ENCODE assay signal across 27 cellular contexts in the genomic region with DNA sequence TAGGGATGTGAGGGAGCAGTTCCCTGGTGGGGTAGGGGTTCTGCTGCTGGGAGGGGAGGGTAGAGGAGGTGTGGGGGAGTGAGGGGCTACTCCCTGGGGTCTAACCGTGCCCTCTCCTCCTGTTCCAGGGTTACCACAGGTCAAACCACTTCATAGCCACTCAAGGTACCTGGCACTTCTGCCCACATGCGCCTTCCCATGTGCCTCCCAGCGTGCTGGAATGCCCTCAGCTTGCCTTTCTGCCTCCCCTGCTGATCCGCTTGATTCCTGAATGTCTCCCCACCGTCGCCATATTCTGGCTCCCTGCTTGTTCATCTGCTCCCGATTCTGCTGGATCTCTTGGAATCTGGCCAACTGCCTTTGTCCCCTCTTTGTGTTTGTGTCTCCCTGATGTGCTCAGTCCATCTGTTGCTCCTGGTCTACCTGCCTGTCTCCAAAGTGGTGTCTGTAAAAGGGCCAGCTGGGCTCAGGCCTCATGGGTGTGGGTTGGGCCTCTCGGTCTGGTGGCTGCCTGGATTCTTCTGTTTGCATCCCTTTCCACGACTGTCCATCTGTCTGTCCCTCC.
A peak's percentile ranks its signal among the peaks of the same experiment; 100 is the strongest.
DNase-seq lines count a peak whose midpoint lies in the region; ATAC-seq and TF ChIP-seq lines count a peak whose summit lies in the region.
"Had no signal": no experiment of that assay in that cellular context is flagged by ENCODE, and none has a peak within 500 bp of the region (broad histone marks: within the 10 kb centered on the region; RNA-seq: fewer than 3 reads in every experiment).

No MANE protein-coding gene starts in this region.

- TF ChIP-seq CTCF in glutamatergic neuron (IDR thresholded peaks at IDR 0.05; ENCODE audit: partially characterized antibody, unreplicated experiment) = no peak

- H3K9me3 Mint-ChIP-seq in glutamatergic neuron (ENCODE audit: unreplicated experiment) = peaks cover 10% of the 10 kb centered on the region
- H3K9me3 Mint-ChIP-seq: activated B cell treated with CpG ODN at 0.5 μM for 24 hours; activated CD4-positive, alpha-beta T cell treated with anti-CD3 and anti-CD28 coated beads, Interleukin-2, amount 10 ng/mL, durations not matched to agents 7 days and 5 days; activated naive CD8-positive, alpha-beta T cell treated with anti-CD3 and anti-CD28 coated beads for 36 hours; activated T-cell treated with anti-CD3 and anti-CD28 coated beads, Interleukin-2, amount 50 U/mL, for 24 hours; IgD-negative memory B cell; nephron; stimulated activated naive B cell treated with anti-CD40 and anti-IgM and Interleukin-4, amounts not matched to agents 10 μg/mL and 1 μg/mL and 100 μg/mL, for 72 hours had no signal

- H3K4me3 ChIP-seq in H7 (ENCODE audit: insufficient read depth, low read depth, low read length) = no peak overlapping the region
- H3K4me3 ChIP-seq: BLaER1, ovary had no signal

- peak overlapping the region; percentile 86 for H3K27ac Mint-ChIP-seq in glutamatergic neuron (ENCODE audit: unreplicated experiment)
- H3K27ac Mint-ChIP-seq: activated B cell treated with CpG ODN at 0.5 μM for 24 hours; activated CD4-positive, alpha-beta T cell treated with anti-CD3 and anti-CD28 coated beads, Interleukin-2, amount 10 ng/mL, durations not matched to agents 7 days and 5 days; activated naive CD8-positive, alpha-beta T cell treated with anti-CD3 and anti-CD28 coated beads for 36 hours; activated T-cell treated with anti-CD3 and anti-CD28 coated beads, Interleukin-2, amount 50 U/mL, for 24 hours; IgD-negative memory B cell; nephron; stimulated activated naive B cell treated with anti-CD40 and anti-IgM and Interleukin-4, amounts not matched to agents 10 μg/mL and 1 μg/mL and 100 μg/mL, for 72 hours had no signal

- peak; percentile 70 for DNase-seq in DMS 273 (lab: John Stamatoyannopoulos, UW; ENCODE audit: unreplicated experiment)
- DNase-seq in H7 = peak; percentile 26
- peak; percentile 8 for DNase-seq in NCI-H748 treated with DMSO at 0.1 percent for 48 hours (lab: John Stamatoyannopoulos, UW)
- peak; percentile 43 for DNase-seq in glutamatergic neuron
- no peak for DNase-seq in activated CD4-positive, alpha-beta T cell treated with anti-CD3 and anti-CD28 coated beads, Interleukin-2, amount 50 U/mL, for 4 hours
- DNase-seq in A172 (ENCODE audit: low spot score) = no peak
- DNase-seq: activated B cell treated with CpG ODN at 0.5 μM for 24 hours; activated CD4-positive, alpha-beta T cell treated with anti-CD3 and anti-CD28 coated beads, Interleukin-2, amount 10 ng/mL, durations not matched to agents 7 days and 5 days; activated effector memory CD4-positive, alpha-beta T cell treated with anti-CD3 and anti-CD28 coated beads, Interleukin-2, amount 50 U/mL, for 16 hours; activated naive CD8-positive, alpha-beta T cell treated with anti-CD3 and anti-CD28 coated beads for 36 hours; activated T-cell treated with anti-CD3 and anti-CD28 coated beads, Interleukin-2, amount 50 U/mL, for 24 hours; cortex of kidney; DND-41; effector memory CD4-positive, alpha-beta T cell; hypothalamus; left cardiac atrium; NCI-H2081; NCI-H510A treated with DMSO at 0.1 percent for 48 hours; ovary; retina; stimulated activated naive B cell treated with anti-CD40 and anti-IgM and Interleukin-4, amounts not matched to agents 10 μg/mL and 1 μg/mL and 100 μg/mL, for 72 hours; trophoblast cell had no signal

- no peak for ATAC-seq in GM19328 (IDR thresholded peaks at IDR 0.05; ENCODE audit: unreplicated experiment)
- ATAC-seq: HCT116, left cardiac atrium had no signal

- peaks cover 2% of the 10 kb centered on the region for H3K36me3 ChIP-seq in H7 (replicated peaks; ENCODE audit: control insufficient read depth, insufficient read depth, low read length)
- H3K36me3 ChIP-seq: BLaER1, ovary had no signal

- peaks cover 17% of the 10 kb centered on the region for H3K4me1 Mint-ChIP-seq in glutamatergic neuron (ENCODE audit: low read depth, unreplicated experiment)
- H3K4me1 Mint-ChIP-seq: activated B cell treated with CpG ODN at 0.5 μM for 24 hours; activated CD4-positive, alpha-beta T cell treated with anti-CD3 and anti-CD28 coated beads, Interleukin-2, amount 10 ng/mL, durations not matched to agents 7 days and 5 days; activated naive CD8-positive, alpha-beta T cell treated with anti-CD3 and anti-CD28 coated beads for 36 hours; IgD-negative memory B cell; stimulated activated naive B cell treated with anti-CD40 and anti-IgM and Interleukin-4, amounts not matched to agents 10 μg/mL and 1 μg/mL and 100 μg/mL, for 72 hours had no signal

- no peaks in the 10 kb centered on the region for H3K27me3 ChIP-seq in H7 (ENCODE audit: control insufficient read depth, insufficient read depth, low read length)
- H3K27me3 ChIP-seq: BLaER1, ovary had no signal

- H3K4me3 Mint-ChIP-seq in glutamatergic neuron (ENCODE audit: unreplicated experiment) = peak overlapping the region; percentile 44
- H3K4me3 Mint-ChIP-seq: activated B cell treated with CpG ODN at 0.5 μM for 24 hours; activated CD4-positive, alpha-beta T cell treated with anti-CD3 and anti-CD28 coated beads, Interleukin-2, amount 10 ng/mL, durations not matched to agents 7 days and 5 days; activated naive CD8-positive, alpha-beta T cell treated with anti-CD3 and anti-CD28 coated beads for 36 hours; activated T-cell treated with anti-CD3 and anti-CD28 coated beads, Interleukin-2, amount 50 U/mL, for 24 hours; IgD-negative memory B cell; nephron; stimulated activated naive B cell treated with anti-CD40 and anti-IgM and Interleukin-4, amounts not matched to agents 10 μg/mL and 1 μg/mL and 100 μg/mL, for 72 hours had no signal

- peaks cover 17% of the 10 kb centered on the region for H3K27me3 Mint-ChIP-seq in glutamatergic neuron (ENCODE audit: unreplicated experiment)
- H3K27me3 Mint-ChIP-seq: activated B cell treated with CpG ODN at 0.5 μM for 24 hours; activated CD4-positive, alpha-beta T cell treated with anti-CD3 and anti-CD28 coated beads, Interleukin-2, amount 10 ng/mL, durations not matched to agents 7 days and 5 days; activated naive CD8-positive, alpha-beta T cell treated with anti-CD3 and anti-CD28 coated beads for 36 hours; activated T-cell treated with anti-CD3 and anti-CD28 coated beads, Interleukin-2, amount 50 U/mL, for 24 hours had no signal

- peaks cover 9% of the 10 kb centered on the region for H3K36me3 Mint-ChIP-seq in glutamatergic neuron (ENCODE audit: unreplicated experiment)
- H3K36me3 Mint-ChIP-seq: activated naive CD8-positive, alpha-beta T cell treated with anti-CD3 and anti-CD28 coated beads for 36 hours; IgD-negative memory B cell; stimulated activated naive B cell treated with anti-CD40 and anti-IgM and Interleukin-4, amounts not matched to agents 10 μg/mL and 1 μg/mL and 100 μg/mL, for 72 hours had no signal

Comparison
In these comparisons a context has a peak if more than half of its experiments do, and no peak if none do; other contexts are left out.
1. DNase-seq: peak in DMS 273 (single experiment), H7 (single experiment), NCI-H748 treated with DMSO at 0.1 percent for 48 hours (single experiment) and glutamatergic neuron (single experiment); none in activated CD4-positive, alpha-beta T cell treated with anti-CD3 and anti-CD28 coated beads, Interleukin-2, amount 50 U/mL, for 4 hours (0 of 2) and A172 (single experiment).